ENCODE assay signal across 8 cellular contexts in the genomic region with DNA sequence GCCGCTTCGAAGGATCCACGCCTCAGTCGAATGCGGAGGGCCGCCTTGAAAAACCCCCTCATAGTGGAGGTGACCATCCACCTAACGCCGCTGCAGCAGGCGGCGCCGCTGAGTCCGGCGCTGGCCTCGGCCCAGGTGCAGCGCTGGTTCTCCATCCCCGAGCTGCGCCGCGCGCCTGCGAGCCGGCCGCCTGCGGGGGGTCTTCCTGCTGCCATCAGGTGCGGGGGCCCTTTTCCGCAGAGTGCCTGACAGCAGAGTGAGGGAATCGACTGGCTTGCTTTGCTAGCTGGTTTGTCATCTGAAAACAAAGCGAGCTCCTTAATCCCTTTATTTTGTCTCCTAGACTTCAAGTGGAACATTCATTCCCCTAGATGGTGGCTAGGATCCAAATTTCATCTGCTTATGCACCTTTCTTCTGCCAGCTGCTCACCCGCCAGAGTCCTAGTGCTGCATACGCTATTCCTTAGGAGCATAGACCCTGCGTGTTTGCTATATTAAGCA. TPM values are rescaled to one million over a fixed set of nuclear protein-coding genes. Genes with fewer than 3 reads are reported as not detected.
A peak's percentile ranks its signal among the peaks of the same experiment; 100 is the strongest.
DNase-seq lines count a peak whose midpoint lies in the region; ATAC-seq and TF ChIP-seq lines count a peak whose summit lies in the region.

No MANE protein-coding gene starts in this region.

- CTCF ChIA-PET in OCI-LY7 (lab: Charles Lee; ENCODE audit: unreplicated experiment): no interaction called here

- no peaks in the 10 kb centered on the region for H3K9me3 Mint-ChIP-seq in naive B cell

- H3K27me3 Mint-ChIP-seq in naive B cell: peaks cover 4 to 13% (median 6%) of the 10 kb centered on the region in 3 donors

- H3K36me3 Mint-ChIP-seq in naive B cell: no peaks in the 10 kb centered on the region

- no TSS peak for BruUV-seq in OCI-LY7 (replicated peaks; lab: Mats Ljungman, UMichigan)

- peak overlapping the region in 1 of 6 donors; percentile 81 for H3K27ac Mint-ChIP-seq in naive B cell

- no peaks in the 10 kb centered on the region for H3K9me3 ChIP-seq in OCI-LY7 (ENCODE audit: low read length)

- H3K4me3 Mint-ChIP-seq in naive B cell: peak overlapping the region; percentile 76 to 92 (median 84)

- H3K27ac ChIP-seq in OCI-LY7 (ENCODE audit: low read depth, low read length, poor library complexity, severe bottlenecking): no peak overlapping the region

- no peaks in the 10 kb centered on the region for H3K36me3 ChIP-seq in OCI-LY7 (ENCODE audit: insufficient read depth, low read length)

- peak; percentile 20 for DNase-seq in activated T-cell treated with anti-CD3 and anti-CD28 coated beads, Interleukin-2, amount 50 U/mL, for 1 hour
- DNase-seq in activated T-cell treated with anti-CD3 and anti-CD28 coated beads for 4 hours (no peak), OCI-LY7 (ENCODE audit: low spot score) (no peak), naive B cell (peak; percentile 5), CD1c-positive myeloid dendritic cell (ENCODE audit: extremely low spot score) (no peak), GDM1 (lab: John Stamatoyannopoulos, UW) (no peak)

- peak overlapping the region; percentile 44; the same call in 1 of the 2 replicates for H3K4me2 ChIP-seq in OCI-LY7 (ENCODE audit: low read length)

- H4K20me1 ChIP-seq in OCI-LY7 (ENCODE audit: insufficient read depth, low read length): no peaks in the 10 kb centered on the region

- H3K4me1 ChIP-seq in OCI-LY7 (ENCODE audit: insufficient read depth, low read length, poor library complexity, severe bottlenecking): peaks cover 7% of the 10 kb centered on the region

- no peak overlapping the region for H3K4me3 ChIP-seq in OCI-LY7 (ENCODE audit: low read depth, low read length, poor library complexity, severe bottlenecking)

- peaks cover 4 to 10% (median 9%) of the 10 kb centered on the region in 3 donors for H3K4me1 Mint-ChIP-seq in naive B cell

- no peak for TF ChIP-seq CTCF in OCI-LY7 (conservative IDR thresholded peaks at IDR 0.05; ENCODE audit: low read length)

- H3K79me2 ChIP-seq in OCI-LY7 (ENCODE audit: insufficient read depth, low read depth, low read length): no peaks in the 10 kb centered on the region

- POLR2A ChIA-PET in OCI-LY7 (lab: Charles Lee): interaction anchor here (0.7 kb wide), 1 partner anchor 194 kb away, joined by 4 read pairs; no protein-coding TSS in a partner anchor

- peak overlapping the region; percentile 71; the same call in 1 of the 2 replicates for H2AFZ ChIP-seq in OCI-LY7 (ENCODE audit: low read length)

- H3K9me2 ChIP-seq in OCI-LY7 (ENCODE audit: insufficient read depth, low read length): no peaks in the 10 kb centered on the region

- intact Hi-C loops in OCI-LY7 (cut with micrococcal nuclease; ENCODE audit: unreplicated experiment): loop anchor here (5.0 kb wide), 1 partner anchor 127 kb away; no protein-coding TSS in a partner anchor

- ATAC-seq in esophagus mucosa: peak; percentile 46
- ATAC-seq in naive B cell (ENCODE audit: low read depth in 2 of 2): peak in 1 of 2 donors; percentile 14
- ATAC-seq in GM21528 (IDR thresholded peaks at IDR 0.05; ENCODE audit: low FRiP score, unreplicated experiment): no peak

RNA-seq across cellular contexts. Expression of a gene that starts 10.4 kb away (rescaled TPM):
- 5.6 and 6.7 TPM in 2 replicates for total RNA-seq in OCI-LY7 (2014; rRNA removed; shearing (Covaris generic))
- total RNA-seq in OCI-LY7 (2022) (7.5 and 9.4 TPM in 2 replicates), esophagus mucosa (4.1 TPM)
- polyA plus RNA-seq in naive B cell (ENCODE audit: low read depth in 6 of 6): 1 to 10 TPM; 2.3 to 7.1 (median 2.9) TPM

RNA-seq across cellular contexts. Expression of a gene that starts 22.1 kb away (rescaled TPM):
- total RNA-seq in OCI-LY7 (2014; rRNA removed; shearing (Covaris generic)): not detected in 2 replicates
- total RNA-seq in OCI-LY7 (2022): not detected in 2 replicates
- not detected for total RNA-seq in esophagus mucosa
- not detected for polyA plus RNA-seq in naive B cell (ENCODE audit: low read depth in 6 of 6)

RNA-seq across cellular contexts. Expression of a gene that starts 42.7 kb away (rescaled TPM):
- total RNA-seq in OCI-LY7 (2014; rRNA removed; shearing (Covaris generic)): not detected in 2 replicates
- total RNA-seq in OCI-LY7 (2022) (not detected in 2 replicates), esophagus mucosa (1.0 TPM)
- polyA plus RNA-seq in naive B cell (ENCODE audit: low read depth in 6 of 6): under 1 TPM in 4 of 6 donors, not detected in 2; 0.10 to 0.61 (median 0.35) TPM

Comparison
In these comparisons a context has a peak if more than half of its experiments do, and no peak if none do; other contexts are left out.
1. DNase-seq: peak in activated T-cell treated with anti-CD3 and anti-CD28 coated beads, Interleukin-2, amount 50 U/mL, for 1 hour (single experiment) and naive B cell (single experiment); none in activated T-cell treated with anti-CD3 and anti-CD28 coated beads for 4 hours (single experiment), OCI-LY7 (single experiment), CD1c-positive myeloid dendritic cell (single experiment) and GDM1 (single experiment).